In the genomic region with DNA sequence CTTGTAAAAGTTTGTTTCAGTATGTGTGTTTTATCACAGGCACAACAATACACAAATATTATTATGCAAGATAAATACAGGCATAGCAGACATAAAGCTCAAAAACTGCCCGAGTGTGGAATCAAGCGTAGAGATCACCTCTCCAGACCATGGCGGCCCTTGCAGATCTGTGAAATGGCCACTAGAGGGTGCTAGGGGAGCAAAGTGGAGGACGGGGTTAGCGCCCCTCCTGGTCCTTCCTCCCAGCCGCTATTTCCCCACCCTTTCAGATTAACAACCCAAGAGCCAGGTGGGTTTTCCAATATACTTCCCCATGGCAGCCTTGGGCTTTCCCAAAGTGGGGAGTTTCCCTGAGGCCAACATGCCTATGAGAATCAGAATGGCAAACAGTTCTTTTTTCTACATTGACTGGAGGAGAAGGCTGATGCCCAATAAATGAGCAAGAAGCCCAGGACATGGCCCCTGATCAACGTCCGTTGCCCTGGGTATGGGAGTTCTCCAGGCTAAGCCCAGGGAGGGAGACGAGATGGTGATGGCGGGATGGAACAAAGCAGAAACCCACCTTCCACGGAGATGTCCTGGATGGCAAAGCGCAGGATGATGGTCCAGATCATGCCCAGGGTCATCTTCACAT, we compare ENCODE assay signal across 7 cellular contexts.
A peak's percentile ranks its signal among the peaks of the same experiment; 100 is the strongest.
DNase-seq lines count a peak whose midpoint lies in the region; ATAC-seq and TF ChIP-seq lines count a peak whose summit lies in the region.

No MANE protein-coding gene starts in this region.

- H3K79me2 ChIP-seq in fibroblast of lung (ENCODE audit: control insufficient read depth, insufficient read depth, low read length), result peaks cover 75% of the 10 kb centered on the region

- H3K9me3 ChIP-seq in Panc1 (ENCODE audit: control insufficient read depth, insufficient read depth, low read depth, low read length) (no peaks in the 10 kb centered on the region), fibroblast of lung (ENCODE audit: control insufficient read depth, insufficient read depth, low read depth, low read length) (no peaks in the 10 kb centered on the region)

- H3K36me3 Mint-ChIP-seq in natural killer cell treated with Interleukin-12 subunit alpha and Interleukin-12 subunit beta and Interleukin-15 and Interleukin-18, amount 100 ng/mL, for 72 hours, result no peaks in the 10 kb centered on the region

- H3K27me3 ChIP-seq in Panc1 (ENCODE audit: control insufficient read depth, insufficient read depth, low read length), result no peaks in the 10 kb centered on the region
- no peaks in the 10 kb centered on the region for H3K27me3 ChIP-seq in fibroblast of lung (ENCODE audit: control insufficient read depth, insufficient read depth, low read length)

- DNase-seq in Jurkat, Clone E6-1 (ENCODE audit: low read depth, low spot score), result peak; percentile 66
- DNase-seq in Panc1 (ENCODE audit: low read depth, low spot score), result peak; percentile 38
- peak; percentile 85 to 86 for DNase-seq in activated T-cell treated with anti-CD3 and anti-CD28 coated beads, Interleukin-2, amount 50 U/mL, for 48 hours
- DNase-seq in fibroblast of lung (ENCODE audit: low read depth in 2 of 2), result peak; percentile 63 to 81
- DNase-seq in natural killer cell treated with Interleukin-12 subunit alpha and Interleukin-12 subunit beta and Interleukin-15 and Interleukin-18, amount 100 ng/mL, for 72 hours (ENCODE audit: low spot score), result peak; percentile 71
- DNase-seq in stimulated activated naive CD8-positive, alpha-beta T cell treated with anti-CD3 and anti-CD28 coated beads, Interleukin-15, Interleukin-2, amounts not matched to agents 100 U/mL and 50 U/mL, for 24 hours, result peak; percentile 84

- POLR2A ChIA-PET in Panc1 (lab: Charles Lee), result interaction anchor here (0.6 kb wide), 1 partner anchor 239 kb away, joined by 4 read pairs; no protein-coding TSS in a partner anchor

- ATAC-seq in GM18868 (IDR thresholded peaks at IDR 0.05; ENCODE audit: unreplicated experiment) (peak; percentile 58), Panc1 (peak; percentile 92)
- ATAC-seq in natural killer cell treated with Interleukin-12 subunit alpha and Interleukin-12 subunit beta and Interleukin-15 and Interleukin-18, amount 100 ng/mL, for 72 hours, result peak; percentile 85 to 86
- ATAC-seq in stimulated activated naive CD8-positive, alpha-beta T cell treated with anti-CD3 and anti-CD28 coated beads, Interleukin-15, Interleukin-2, amounts not matched to agents 100 U/mL and 50 U/mL, for 24 hours, result peak; percentile 74

- no peak overlapping the region for H3K9ac ChIP-seq in fibroblast of lung (ENCODE audit: insufficient read depth, low read length)

- no peaks in the 10 kb centered on the region for H3K9me3 Mint-ChIP-seq in natural killer cell treated with Interleukin-12 subunit alpha and Interleukin-12 subunit beta and Interleukin-15 and Interleukin-18, amount 100 ng/mL, for 72 hours

- no TSS peak for BruUV-seq in Panc1 (replicated peaks; lab: Mats Ljungman, UMichigan)

- no peak overlapping the region for H3K4me3 ChIP-seq in Jurkat, Clone E6-1 (ENCODE audit: low read length)
- H3K4me3 ChIP-seq in Panc1 (ENCODE audit: low read depth in 2 of 2, low read length in 2 of 2) (no peak overlapping the region), fibroblast of lung (replicated peaks in 1 of 4; ENCODE audit: control extremely low read depth in 1 of 4, insufficient read depth in 1 of 4, low read depth in 3 of 4, low read length in 4 of 4) (no peak overlapping the region)

- H3K27ac ChIP-seq in Panc1 (ENCODE audit: low read length) (no peak overlapping the region), fibroblast of lung (ENCODE audit: insufficient read depth, low read length) (peak overlapping the region; percentile 1)

- H4K20me1 ChIP-seq in fibroblast of lung (ENCODE audit: control insufficient read depth, extremely low read depth, insufficient read depth, low read length), result peaks cover 2% of the 10 kb centered on the region

- H3K4me3 Mint-ChIP-seq in natural killer cell treated with Interleukin-12 subunit alpha and Interleukin-12 subunit beta and Interleukin-15 and Interleukin-18, amount 100 ng/mL, for 72 hours, result no peak overlapping the region

- H3K4me1 Mint-ChIP-seq in natural killer cell treated with Interleukin-12 subunit alpha and Interleukin-12 subunit beta and Interleukin-15 and Interleukin-18, amount 100 ng/mL, for 72 hours (ENCODE audit: low read depth in 2 of 2), result peaks cover 10 to 14% of the 10 kb centered on the region in 2 donors

- peak overlapping the region in 1 of 2 donors; percentile 21 for H3K27ac Mint-ChIP-seq in natural killer cell treated with Interleukin-12 subunit alpha and Interleukin-12 subunit beta and Interleukin-15 and Interleukin-18, amount 100 ng/mL, for 72 hours

- intact Hi-C loops in Panc1 (cut with micrococcal nuclease; ENCODE audit: unreplicated experiment), result loop anchor here (5.0 kb wide), 1 partner anchor 186 kb away; no protein-coding TSS in a partner anchor

- no peak overlapping the region for H2AFZ ChIP-seq in fibroblast of lung (ENCODE audit: low read length)

- in situ Hi-C loops in Panc1 (cut with HindIII; ENCODE audit: low pct_unique_long_range_greater_than_20kb, low sequenced_read_pairs), result no loop called here

- no peaks in the 10 kb centered on the region for H3K27me3 Mint-ChIP-seq in natural killer cell treated with Interleukin-12 subunit alpha and Interleukin-12 subunit beta and Interleukin-15 and Interleukin-18, amount 100 ng/mL, for 72 hours

- H3K36me3 ChIP-seq in Panc1 (ENCODE audit: control insufficient read depth, insufficient read depth, low read length) (peaks cover 11% of the 10 kb centered on the region), fibroblast of lung (ENCODE audit: control insufficient read depth, insufficient read depth, low read length) (peaks cover 29% of the 10 kb centered on the region)

- H3K4me1 ChIP-seq in Panc1 (ENCODE audit: control insufficient read depth, insufficient read depth, low read length) (no peaks in the 10 kb centered on the region), fibroblast of lung (ENCODE audit: control insufficient read depth, extremely low read depth, insufficient read depth, low read length) (peaks cover 3% of the 10 kb centered on the region)

- no peak overlapping the region for H3K4me2 ChIP-seq in fibroblast of lung (ENCODE audit: extremely low read depth, insufficient read depth, low read length)

- peak; percentile 96 for TF ChIP-seq CTCF in Panc1 (IDR thresholded peaks at IDR 0.05)
- peak; percentile 97 to 99 for TF ChIP-seq CTCF in fibroblast of lung (conservative IDR thresholded peaks at IDR 0.05 in 1 of 2, IDR thresholded peaks at IDR 0.05 in 1 of 2; ENCODE audit: low read depth in 1 of 2, low read length in 2 of 2)

- CTCF ChIA-PET in Panc1 (lab: Charles Lee), result interaction anchor here (0.5 to 1.0 kb wide), 5 partner anchors 26 to 197 kb away, joined by 3 to 5 read pairs (median 3); no protein-coding TSS in a partner anchor
